ENCODE assay signal across 15 cellular contexts in genomic region chr6:35065870-35066269, GRCh38.
DNase-seq lines count a peak whose midpoint lies in the region; ATAC-seq and TF ChIP-seq lines count a peak whose summit lies in the region.
"Had no signal": no experiment of that assay in that cellular context is flagged by ENCODE, and none has a peak within 500 bp of the region (broad histone marks: within the 10 kb centered on the region; RNA-seq: fewer than 3 reads in every experiment).

No MANE protein-coding gene starts in this region.

- H3K4me3 Mint-ChIP-seq in effector memory CD8-positive, alpha-beta T cell: peak overlapping the region in 1 of 2 donors; percentile 34
- H3K4me3 Mint-ChIP-seq: B cell; CD4-positive, alpha-beta T cell; GM23338; H9 had no signal

- no peak for TF ChIP-seq EP300 in gastroesophageal sphincter (IDR thresholded peaks at IDR 0.05)

- TF ChIP-seq CTCF in gastroesophageal sphincter (IDR thresholded peaks at IDR 0.05) (no peak), thyroid gland (IDR thresholded peaks at IDR 0.05) (no peak)

- H3K27me3 Mint-ChIP-seq in effector memory CD8-positive, alpha-beta T cell: no peaks in the 10 kb centered on the region
- H3K27me3 Mint-ChIP-seq: B cell; CD4-positive, alpha-beta T cell had no signal

- peaks cover 7 to 80% (median 12%) of the 10 kb centered on the region in 3 donors for H3K4me1 ChIP-seq in gastroesophageal sphincter
- peaks cover 20 to 22% of the 10 kb centered on the region in 2 donors for H3K4me1 ChIP-seq in thyroid gland

- peak overlapping the region in 1 of 2 donors; percentile 79 for H3K27ac Mint-ChIP-seq in effector memory CD8-positive, alpha-beta T cell
- H3K27ac Mint-ChIP-seq: B cell; CD4-positive, alpha-beta T cell had no signal

- no peak for DNase-seq in effector memory CD8-positive, alpha-beta T cell
- peak; percentile 38 for DNase-seq in retina
- DNase-seq in thyroid gland: peak; percentile 88 to 94
- no peak for DNase-seq in NCI-H2081 (lab: John Stamatoyannopoulos, UW)
- DNase-seq in activated CD4-positive, alpha-beta T cell treated with anti-CD3 and anti-CD28 coated beads, Interleukin-2, amount 50 U/mL, for 4 hours: no peak
- DNase-seq in NCI-H748 treated with DMSO at 0.1 percent for 48 hours (lab: John Stamatoyannopoulos, UW): no peak
- DNase-seq: C1 segment of cervical spinal cord; Calu3; CD4-positive, alpha-beta T cell; DMS 273 treated with DMSO at 0.1 percent for 48 hours; DMS79; H9 had no signal

- no peaks in the 10 kb centered on the region for H3K36me3 Mint-ChIP-seq in effector memory CD8-positive, alpha-beta T cell (ENCODE audit: insufficient read depth)

- intact Hi-C loops in thyroid gland (cut with DNase I): no loop called here

- H3K9me3 ChIP-seq in gastroesophageal sphincter (no peaks in the 10 kb centered on the region), thyroid gland (no peaks in the 10 kb centered on the region)

- H3K36me3 ChIP-seq in gastroesophageal sphincter: peaks cover 0 to 95% of the 10 kb centered on the region in 2 donors
- peaks cover 6 to 20% of the 10 kb centered on the region in 2 donors for H3K36me3 ChIP-seq in thyroid gland

- no peak overlapping the region for H3K4me3 ChIP-seq in gastroesophageal sphincter
- no peak overlapping the region for H3K4me3 ChIP-seq in thyroid gland (replicated peaks in 1 of 3)
- H3K4me3 ChIP-seq: GM23338 had no signal

- H3K27ac ChIP-seq in gastroesophageal sphincter: peak overlapping the region; percentile 5 to 97 (median 83)
- H3K27ac ChIP-seq in thyroid gland: peak overlapping the region; percentile 68 to 80 (median 77)

- H3K4me1 Mint-ChIP-seq in effector memory CD8-positive, alpha-beta T cell (ENCODE audit: low read depth in 2 of 2): peaks cover 0 to 5% of the 10 kb centered on the region in 2 donors
- H3K4me1 Mint-ChIP-seq: B cell had no signal

- 67 to 75% methylated on average over 8 to 9 of the region's 13 CpGs for WGBS in gastroesophageal sphincter (ENCODE audit: low coverage in 1 of 2), 2 donors
- WGBS in thyroid gland, 2 donors: 33 to 68% methylated on average over 11 to 13 of the region's 13 CpGs

- TF ChIP-seq POLR2A in gastroesophageal sphincter (IDR thresholded peaks at IDR 0.05) (no peak), thyroid gland (IDR thresholded peaks at IDR 0.05) (peak in 1 of 2 donors; percentile 11)

- H3K27me3 ChIP-seq in gastroesophageal sphincter: no peaks in the 10 kb centered on the region
- H3K27me3 ChIP-seq in thyroid gland: no peaks in the 10 kb centered on the region

- peak; percentile 75 for ATAC-seq in effector memory CD8-positive, alpha-beta T cell (replicated peaks)
- ATAC-seq in gastroesophageal sphincter: no peak

- no peaks in the 10 kb centered on the region for H3K9me3 Mint-ChIP-seq in effector memory CD8-positive, alpha-beta T cell
- H3K9me3 Mint-ChIP-seq: CD4-positive, alpha-beta T cell; GM23338; H9 had no signal

Comparison
In these comparisons a context has a peak if more than half of its experiments do, and no peak if none do; other contexts are left out.
1. DNase-seq: peak in retina (single experiment) and thyroid gland (2 of 2); none in effector memory CD8-positive, alpha-beta T cell (0 of 3), NCI-H2081 (0 of 2), activated CD4-positive, alpha-beta T cell treated with anti-CD3 and anti-CD28 coated beads, Interleukin-2, amount 50 U/mL, for 4 hours (0 of 2) and NCI-H748 treated with DMSO at 0.1 percent for 48 hours (single experiment).